1 cellular context compared by ENCODE assay signal in genomic region chr1:48082271-48082925, GRCh38.
TF ChIP-seq lines count a peak whose summit lies in the region.

No MANE protein-coding gene starts in this region.

TF ChIP-seq in HEK293, 187 proteins besides CTCF, POLR2A, EP300 and RAD21 (continued from another document and continues in another):
- TF ChIP-seq GFI1B (tag by site-specific recombination; IDR thresholded peaks at IDR 0.05) = no peak
- no peak for TF ChIP-seq ZNF157 (tag by site-specific recombination; IDR thresholded peaks at IDR 0.05)
- no peak for TF ChIP-seq MYNN (tag by site-specific recombination; IDR thresholded peaks at IDR 0.05; ENCODE audit: borderline replicate concordance)
- no peak for TF ChIP-seq ZNF76 (tag by site-specific recombination; IDR thresholded peaks at IDR 0.05; ENCODE audit: borderline replicate concordance, low read depth)
- no peak for TF ChIP-seq ZNF707 (tag by site-specific recombination; IDR thresholded peaks at IDR 0.05)
- TF ChIP-seq ZFP37 (tag by site-specific recombination; IDR thresholded peaks at IDR 0.05) = peak; percentile 22; the same call in 1 of the 2 replicates
- no peak for TF ChIP-seq ZNF148 (tag by site-specific recombination; IDR thresholded peaks at IDR 0.05; ENCODE audit: borderline replicate concordance)
- TF ChIP-seq ZNF518A (tag by site-specific recombination; conservative IDR thresholded peaks at IDR 0.05; ENCODE audit: low read depth) = no peak; the same call in 1 of the 2 replicates
- TF ChIP-seq ZNF777 (tag by site-specific recombination; IDR thresholded peaks at IDR 0.05; ENCODE audit: borderline replicate concordance) = no peak
- no peak for TF ChIP-seq ZNF473 (tag by site-specific recombination; IDR thresholded peaks at IDR 0.05)
- TF ChIP-seq BCL11A (tag by site-specific recombination; IDR thresholded peaks at IDR 0.05; ENCODE audit: low read depth) = no peak
- TF ChIP-seq, protein P1, sequence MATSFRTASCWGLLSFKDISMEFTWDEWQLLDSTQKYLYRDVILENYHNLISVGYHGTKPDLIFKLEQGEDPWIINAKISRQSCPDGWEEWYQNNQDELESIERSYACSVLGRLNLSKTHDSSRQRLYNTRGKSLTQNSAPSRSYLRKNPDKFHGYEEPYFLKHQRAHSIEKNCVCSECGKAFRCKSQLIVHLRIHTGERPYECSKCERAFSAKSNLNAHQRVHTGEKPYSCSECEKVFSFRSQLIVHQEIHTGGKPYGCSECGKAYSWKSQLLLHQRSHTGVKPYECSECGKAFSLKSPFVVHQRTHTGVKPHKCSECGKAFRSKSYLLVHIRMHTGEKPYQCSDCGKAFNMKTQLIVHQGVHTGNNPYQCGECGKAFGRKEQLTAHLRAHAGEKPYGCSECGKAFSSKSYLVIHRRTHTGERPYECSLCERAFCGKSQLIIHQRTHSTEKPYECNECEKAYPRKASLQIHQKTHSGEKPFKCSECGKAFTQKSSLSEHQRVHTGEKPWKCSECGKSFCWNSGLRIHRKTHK (tag by site-specific recombination; IDR thresholded peaks at IDR 0.05) = no peak
- TF ChIP-seq HIC1 (tag by site-specific recombination; IDR thresholded peaks at IDR 0.05) = no peak; the same call in 1 of the 2 replicates
- peak; percentile 83 for TF ChIP-seq ZNF692 (tag by site-specific recombination; IDR thresholded peaks at IDR 0.05)
- TF ChIP-seq, protein P2, sequence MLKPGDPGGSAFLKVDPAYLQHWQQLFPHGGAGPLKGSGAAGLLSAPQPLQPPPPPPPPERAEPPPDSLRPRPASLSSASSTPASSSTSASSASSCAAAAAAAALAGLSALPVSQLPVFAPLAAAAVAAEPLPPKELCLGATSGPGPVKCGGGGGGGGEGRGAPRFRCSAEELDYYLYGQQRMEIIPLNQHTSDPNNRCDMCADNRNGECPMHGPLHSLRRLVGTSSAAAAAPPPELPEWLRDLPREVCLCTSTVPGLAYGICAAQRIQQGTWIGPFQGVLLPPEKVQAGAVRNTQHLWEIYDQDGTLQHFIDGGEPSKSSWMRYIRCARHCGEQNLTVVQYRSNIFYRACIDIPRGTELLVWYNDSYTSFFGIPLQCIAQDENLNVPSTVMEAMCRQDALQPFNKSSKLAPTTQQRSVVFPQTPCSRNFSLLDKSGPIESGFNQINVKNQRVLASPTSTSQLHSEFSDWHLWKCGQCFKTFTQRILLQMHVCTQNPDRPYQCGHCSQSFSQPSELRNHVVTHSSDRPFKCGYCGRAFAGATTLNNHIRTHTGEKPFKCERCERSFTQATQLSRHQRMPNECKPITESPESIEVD (tag by site-specific recombination; IDR thresholded peaks at IDR 0.05) = peak; percentile 72
- TF ChIP-seq HOXC10 (CRISPR knock-in tag; IDR thresholded peaks at IDR 0.05) = no peak
- TF ChIP-seq ZNF530 (tag by site-specific recombination; IDR thresholded peaks at IDR 0.05; ENCODE audit: low read depth) = no peak
- no peak for TF ChIP-seq ZFP41 (tag by site-specific recombination; IDR thresholded peaks at IDR 0.05; ENCODE audit: borderline replicate concordance)
- no peak for TF ChIP-seq ZNF747 (tag by site-specific recombination; IDR thresholded peaks at IDR 0.05)
- peak; percentile 67; the same call in 1 of the 2 replicates for TF ChIP-seq TCF7L2 (IDR thresholded peaks at IDR 0.05; ENCODE audit: borderline replicate concordance, low read depth, low read length)
- no peak for TF ChIP-seq ZNF521 (tag by site-specific recombination; IDR thresholded peaks at IDR 0.05)
- TF ChIP-seq KLF7 (tag by site-specific recombination; IDR thresholded peaks at IDR 0.05; ENCODE audit: borderline replicate concordance) = no peak
- TF ChIP-seq, protein P3, sequence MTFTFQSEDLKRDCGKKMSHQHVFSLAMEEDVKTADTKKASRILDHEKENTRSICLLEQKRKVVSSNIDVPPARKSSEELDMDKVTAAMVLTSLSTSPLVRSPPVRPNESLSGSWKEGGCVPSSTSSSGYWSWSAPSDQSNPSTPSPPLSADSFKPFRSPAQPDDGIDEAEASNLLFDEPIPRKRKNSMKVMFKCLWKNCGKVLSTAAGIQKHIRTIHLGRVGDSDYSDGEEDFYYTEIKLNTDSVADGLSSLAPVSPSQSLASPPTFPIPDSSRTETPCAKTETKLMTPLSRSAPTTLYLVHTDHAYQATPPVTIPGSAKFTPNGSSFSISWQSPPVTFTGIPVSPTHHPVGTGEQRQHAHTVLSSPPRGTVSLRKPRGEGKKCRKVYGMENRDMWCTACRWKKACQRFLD (tag by site-specific recombination; IDR thresholded peaks at IDR 0.05) = no peak
- no peak for TF ChIP-seq ZNF394 (tag by site-specific recombination; IDR thresholded peaks at IDR 0.05; ENCODE audit: borderline replicate concordance)
- no peak for TF ChIP-seq MEIS1 (CRISPR knock-in tag; IDR thresholded peaks at IDR 0.05; ENCODE audit: borderline replicate concordance)
- no peak for TF ChIP-seq ZNF645 (tag by site-specific recombination; IDR thresholded peaks at IDR 0.05)
- TF ChIP-seq, protein P4, sequence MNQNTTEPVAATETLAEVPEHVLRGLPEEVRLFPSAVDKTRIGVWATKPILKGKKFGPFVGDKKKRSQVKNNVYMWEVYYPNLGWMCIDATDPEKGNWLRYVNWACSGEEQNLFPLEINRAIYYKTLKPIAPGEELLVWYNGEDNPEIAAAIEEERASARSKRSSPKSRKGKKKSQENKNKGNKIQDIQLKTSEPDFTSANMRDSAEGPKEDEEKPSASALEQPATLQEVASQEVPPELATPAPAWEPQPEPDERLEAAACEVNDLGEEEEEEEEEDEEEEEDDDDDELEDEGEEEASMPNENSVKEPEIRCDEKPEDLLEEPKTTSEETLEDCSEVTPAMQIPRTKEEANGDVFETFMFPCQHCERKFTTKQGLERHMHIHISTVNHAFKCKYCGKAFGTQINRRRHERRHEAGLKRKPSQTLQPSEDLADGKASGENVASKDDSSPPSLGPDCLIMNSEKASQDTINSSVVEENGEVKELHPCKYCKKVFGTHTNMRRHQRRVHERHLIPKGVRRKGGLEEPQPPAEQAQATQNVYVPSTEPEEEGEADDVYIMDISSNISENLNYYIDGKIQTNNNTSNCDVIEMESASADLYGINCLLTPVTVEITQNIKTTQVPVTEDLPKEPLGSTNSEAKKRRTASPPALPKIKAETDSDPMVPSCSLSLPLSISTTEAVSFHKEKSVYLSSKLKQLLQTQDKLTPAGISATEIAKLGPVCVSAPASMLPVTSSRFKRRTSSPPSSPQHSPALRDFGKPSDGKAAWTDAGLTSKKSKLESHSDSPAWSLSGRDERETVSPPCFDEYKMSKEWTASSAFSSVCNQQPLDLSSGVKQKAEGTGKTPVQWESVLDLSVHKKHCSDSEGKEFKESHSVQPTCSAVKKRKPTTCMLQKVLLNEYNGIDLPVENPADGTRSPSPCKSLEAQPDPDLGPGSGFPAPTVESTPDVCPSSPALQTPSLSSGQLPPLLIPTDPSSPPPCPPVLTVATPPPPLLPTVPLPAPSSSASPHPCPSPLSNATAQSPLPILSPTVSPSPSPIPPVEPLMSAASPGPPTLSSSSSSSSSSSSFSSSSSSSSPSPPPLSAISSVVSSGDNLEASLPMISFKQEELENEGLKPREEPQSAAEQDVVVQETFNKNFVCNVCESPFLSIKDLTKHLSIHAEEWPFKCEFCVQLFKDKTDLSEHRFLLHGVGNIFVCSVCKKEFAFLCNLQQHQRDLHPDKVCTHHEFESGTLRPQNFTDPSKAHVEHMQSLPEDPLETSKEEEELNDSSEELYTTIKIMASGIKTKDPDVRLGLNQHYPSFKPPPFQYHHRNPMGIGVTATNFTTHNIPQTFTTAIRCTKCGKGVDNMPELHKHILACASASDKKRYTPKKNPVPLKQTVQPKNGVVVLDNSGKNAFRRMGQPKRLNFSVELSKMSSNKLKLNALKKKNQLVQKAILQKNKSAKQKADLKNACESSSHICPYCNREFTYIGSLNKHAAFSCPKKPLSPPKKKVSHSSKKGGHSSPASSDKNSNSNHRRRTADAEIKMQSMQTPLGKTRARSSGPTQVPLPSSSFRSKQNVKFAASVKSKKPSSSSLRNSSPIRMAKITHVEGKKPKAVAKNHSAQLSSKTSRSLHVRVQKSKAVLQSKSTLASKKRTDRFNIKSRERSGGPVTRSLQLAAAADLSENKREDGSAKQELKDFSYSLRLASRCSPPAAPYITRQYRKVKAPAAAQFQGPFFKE (tag by site-specific recombination; IDR thresholded peaks at IDR 0.05; ENCODE audit: borderline replicate concordance) = no peak
